In the genomic region with DNA sequence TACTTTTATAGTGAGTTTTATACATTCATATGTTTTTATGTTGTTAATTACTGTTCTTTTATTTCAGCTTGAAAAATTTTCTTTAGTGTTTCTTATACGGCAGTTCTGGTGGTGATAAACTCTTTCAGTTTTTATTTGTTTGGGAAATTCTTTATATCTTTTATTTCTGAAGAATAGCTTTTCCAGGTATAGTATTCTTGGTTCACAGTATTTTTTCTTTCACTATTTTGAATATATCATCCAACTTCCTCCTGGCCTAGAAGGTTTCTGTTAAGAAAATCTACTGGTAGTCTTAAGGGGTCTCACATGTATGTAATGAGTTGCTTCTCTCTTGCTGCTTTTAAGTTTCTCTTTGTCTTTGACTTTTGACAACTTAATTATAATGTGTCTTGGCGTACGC, we compare ENCODE assay signal across 24 cellular contexts.
DNase-seq lines count a peak whose midpoint lies in the region; ATAC-seq, FAIRE-seq and TF ChIP-seq lines count a peak whose summit lies in the region.
"Had no signal": no experiment of that assay in that cellular context is flagged by ENCODE, and none has a peak within 500 bp of the region (broad histone marks: within the 10 kb centered on the region; RNA-seq: fewer than 3 reads in every experiment).

No MANE protein-coding gene starts in this region.

- intact Hi-C loops in pancreas (cut with DNase I) (no loop called here), left cardiac atrium (cut with DNase I) (no loop called here)

- no peak overlapping the region for H3K27ac ChIP-seq in pancreas
- H3K27ac ChIP-seq: 22Rv1, BLaER1 had no signal

- no peaks in the 10 kb centered on the region for H3K9me3 ChIP-seq in pancreas

- DNase-seq in pancreas, result no peak
- DNase-seq in left cardiac atrium, result no peak
- DNase-seq in stimulated activated CD4-positive, alpha-beta T cell treated with anti-CD3 and anti-CD28 coated beads, Interleukin-15, amount 100 ng/mL, for 24 hours, result no peak
- DNase-seq: ACHN; BE2C; C1 segment of cervical spinal cord; CD4-positive, alpha-beta memory T cell; CD4-positive, CD25-positive, alpha-beta regulatory T cell; CD8-positive, alpha-beta memory T cell; COR-L47; DMS 273 treated with DMSO at 0.1 percent for 48 hours; DMS153; DMS53; DMS79; DND-41; EL; GDM1 had no signal

- no peak for TF ChIP-seq CTCF in pancreas (IDR thresholded peaks at IDR 0.05)

- ATAC-seq in pancreas (no peak), left cardiac atrium (no peak)
- ATAC-seq: GM12878 had no signal

- H3K4me1 ChIP-seq in pancreas, result no peaks in the 10 kb centered on the region
- H3K4me1 ChIP-seq: BE2C, BLaER1 had no signal

- no peaks in the 10 kb centered on the region for H3K36me3 ChIP-seq in pancreas
- H3K36me3 ChIP-seq: BE2C, BLaER1 had no signal

- FAIRE-seq in A204.1 (lab: Jason Lieb, UNC) (peak; percentile 89), TTC549 (lab: Jason Lieb, UNC) (peak; percentile 67), pancreas (lab: Jason Lieb, UNC) (peak; percentile 67)
- FAIRE-seq: GM12878, GM12892, GM18507 had no signal

- no peaks in the 10 kb centered on the region for H3K27me3 ChIP-seq in pancreas
- H3K27me3 ChIP-seq: BE2C, BLaER1 had no signal

- no peak overlapping the region for H3K4me3 ChIP-seq in pancreas
- H3K4me3 ChIP-seq: BLaER1, GM12878 had no signal

- WGBS in pancreas, 2 donors, result 77 to 91% methylated on average over 3 of the region's 3 CpGs
